Comparison of ENCODE assay signal across 1 cellular context in genomic region chr2:85561280-85562212, GRCh38.
A peak's percentile ranks its signal among the peaks of the same experiment; 100 is the strongest.
TF ChIP-seq lines count a peak whose summit lies in the region.

Gene GGCX, minus strand, starts transcription at chr2:85561493. Its CDS starts 65 bp downstream, at chr2:85561428.

TF ChIP-seq in K562, 482 proteins besides CTCF, POLR2A, EP300 and RAD21 (continued from another document and continues in another):
- no peak for TF ChIP-seq MEF2D (tag; conservative IDR thresholded peaks at IDR 0.05; ENCODE audit: low read depth)
- TF ChIP-seq ZNF277 (CRISPR knock-in tag; IDR thresholded peaks at IDR 0.05; ENCODE audit: borderline replicate concordance) = no peak
- no peak for TF ChIP-seq ZBTB34 (CRISPR knock-in tag; IDR thresholded peaks at IDR 0.05)
- no peak for TF ChIP-seq RFX5 (IDR thresholded peaks at IDR 0.05; ENCODE audit: low read depth, low read length)
- no peak for TF ChIP-seq MCM2 (IDR thresholded peaks at IDR 0.05; ENCODE audit: low read depth)
- TF ChIP-seq U2AF2 (optimal IDR thresholded peaks at IDR 0.05; ENCODE audit: low read depth, low read length) = no peak
- TF ChIP-seq ZNF41 (CRISPR knock-in tag; conservative IDR thresholded peaks at IDR 0.05) = no peak
- TF ChIP-seq CHD1 (IDR thresholded peaks at IDR 0.05; ENCODE audit: low read length) = no peak
- peak in 1 of 2 experiments; percentile 32; a peak in 1 of 4 replicates for TF ChIP-seq MLLT1 (IDR thresholded peaks at IDR 0.05)
- peak; percentile 41 for TF ChIP-seq GTF2B (IDR thresholded peaks at IDR 0.05; ENCODE audit: extremely low read depth, insufficient read length)
- TF ChIP-seq PHTF2 (CRISPR knock-in tag; IDR thresholded peaks at IDR 0.05) = no peak
- TF ChIP-seq DDX20 (tag; IDR thresholded peaks at IDR 0.05; ENCODE audit: low read depth) = no peak
- 0 out of 2 replicates have a peak, but pooled peaks have one; percentile 31 for TF ChIP-seq ETS1 (conservative IDR thresholded peaks at IDR 0.05; ENCODE audit: control insufficient read depth, low read depth, low read length)
- no peak for TF ChIP-seq KLF1 (tag; IDR thresholded peaks at IDR 0.05)
- no peak for TF ChIP-seq E2F5 (CRISPR knock-in tag; IDR thresholded peaks at IDR 0.05)
- TF ChIP-seq EZH2 (IDR thresholded peaks at IDR 0.05; ENCODE audit: borderline replicate concordance, low read depth, low read length) = no peak
- peak in 1 of 2 experiments; percentile 60; a peak in 1 of 4 replicates for TF ChIP-seq ARNT (IDR thresholded peaks at IDR 0.05)
- TF ChIP-seq BRF1 (IDR thresholded peaks at IDR 0.05; ENCODE audit: borderline replicate concordance, extremely low read depth, insufficient read length) = no peak
- TF ChIP-seq GTF2F1 (IDR thresholded peaks at IDR 0.05; ENCODE audit: low read depth, low read length) = peak; percentile 41; the same call in 1 of the 2 replicates
- no peak; the same call in 1 of the 2 replicates for TF ChIP-seq ELF2 (CRISPR knock-in tag; IDR thresholded peaks at IDR 0.05)
- no peak for TF ChIP-seq PHB (CRISPR knock-in tag; IDR thresholded peaks at IDR 0.05)
- TF ChIP-seq MTA1 (IDR thresholded peaks at IDR 0.05; ENCODE audit: borderline replicate concordance) = peak; percentile 47; the same call in 1 of the 2 replicates
- TF ChIP-seq HINFP (tag; conservative IDR thresholded peaks at IDR 0.05; ENCODE audit: low read depth) = no peak
- peak; percentile 82; the same call in 1 of the 2 replicates for TF ChIP-seq PML (IDR thresholded peaks at IDR 0.05; ENCODE audit: low read length)
- no peak for TF ChIP-seq ASH1L (IDR thresholded peaks at IDR 0.05; ENCODE audit: borderline replicate concordance, low read depth, partially characterized antibody)
- TF ChIP-seq CCNT2 (IDR thresholded peaks at IDR 0.05; ENCODE audit: borderline replicate concordance, extremely low read depth, insufficient read length, low read depth, low read length) = peak; percentile 85
- no peak for TF ChIP-seq UBTF (IDR thresholded peaks at IDR 0.05; ENCODE audit: borderline replicate concordance in 1 of 2, low read depth in 2 of 2, low read length in 2 of 2)
- TF ChIP-seq ZBTB7A (IDR thresholded peaks at IDR 0.05; ENCODE audit: borderline replicate concordance, control insufficient read depth, low read depth, low read length) = peak; percentile 75
- TF ChIP-seq ZC3H4 (CRISPR knock-in tag; IDR thresholded peaks at IDR 0.05; ENCODE audit: borderline replicate concordance) = no peak
- TF ChIP-seq ZNF175 (CRISPR knock-in tag; IDR thresholded peaks at IDR 0.05; ENCODE audit: low read depth) = no peak
- no peak for TF ChIP-seq ETS2 (tag; IDR thresholded peaks at IDR 0.05; ENCODE audit: borderline replicate concordance, poor library complexity, severe bottlenecking)
- TF ChIP-seq E2F1 (CRISPR knock-in tag; IDR thresholded peaks at IDR 0.05) = no peak
- TF ChIP-seq ZBTB8A (IDR thresholded peaks at IDR 0.05; ENCODE audit: partially characterized antibody) = no peak
- TF ChIP-seq EGR1 (conservative IDR thresholded peaks at IDR 0.05) = peak; percentile 72
- no peak for TF ChIP-seq MXD1 (CRISPR knock-in tag; IDR thresholded peaks at IDR 0.05; ENCODE audit: borderline replicate concordance, poor library complexity, severe bottlenecking)
- TF ChIP-seq HNRNPL (IDR thresholded peaks at IDR 0.05; ENCODE audit: low read depth, low read length) = no peak
- no peak for TF ChIP-seq SETDB1 (IDR thresholded peaks at IDR 0.05; ENCODE audit: low read length)
- TF ChIP-seq ZBTB43 (CRISPR knock-in tag; IDR thresholded peaks at IDR 0.05) = no peak
- TF ChIP-seq SMAD1 (IDR thresholded peaks at IDR 0.05; ENCODE audit: low read depth, low read length, partially characterized antibody) = no peak
- no peak for TF ChIP-seq MAFK (IDR thresholded peaks at IDR 0.05; ENCODE audit: low read length)
- TF ChIP-seq FOXP1 (CRISPR knock-in tag; IDR thresholded peaks at IDR 0.05) = no peak
- no peak for TF ChIP-seq CEBPB (tag; IDR thresholded peaks at IDR 0.05)
- no peak for TF ChIP-seq FOXA1 (IDR thresholded peaks at IDR 0.05; ENCODE audit: borderline replicate concordance)
- TF ChIP-seq SMARCC2 (IDR thresholded peaks at IDR 0.05; ENCODE audit: low read depth) = no peak
- TF ChIP-seq DACH1 (IDR thresholded peaks at IDR 0.05; ENCODE audit: partially characterized antibody) = no peak
- TF ChIP-seq SNRNP70 (optimal IDR thresholded peaks at IDR 0.05; ENCODE audit: low read depth, low read length) = no peak
- peak; percentile 93 for TF ChIP-seq RBFOX2 (IDR thresholded peaks at IDR 0.05; ENCODE audit: low read depth, low read length)
- no peak for TF ChIP-seq ZBTB9 (CRISPR knock-in tag; IDR thresholded peaks at IDR 0.05)
- 0 out of 2 replicates have a peak, but pooled peaks have one; percentile 10 for TF ChIP-seq KLF16 (IDR thresholded peaks at IDR 0.05)
- TF ChIP-seq HSF4 (CRISPR knock-in tag; IDR thresholded peaks at IDR 0.05; ENCODE audit: borderline replicate concordance) = no peak
- TF ChIP-seq THAP7 (CRISPR knock-in tag; IDR thresholded peaks at IDR 0.05) = no peak
- TF ChIP-seq EP400 (IDR thresholded peaks at IDR 0.05) = peak; percentile 80
- 0 out of 2 replicates have a peak, but pooled peaks have one; percentile 17 for TF ChIP-seq ZKSCAN1 (IDR thresholded peaks at IDR 0.05; ENCODE audit: low read depth, low read length)
